8 cellular contexts compared by ENCODE assay signal in genomic region chr16:53434436-53435065, GRCh38. TPM values are rescaled to one million over a fixed set of nuclear protein-coding genes. Genes with fewer than 3 reads are reported as not detected.
DNase-seq lines count a peak whose midpoint lies in the region; ATAC-seq and TF ChIP-seq lines count a peak whose summit lies in the region.

TSS of gene RBL2 (plus strand) at chr16:53434471. CDS start at chr16:53434557, 86 bp downstream.

- peak within 1 kb of the TSS; percentile 96 for H3K27ac Mint-ChIP-seq in chondrocyte (ENCODE audit: unreplicated experiment)

- no peaks in the 10 kb centered on the region for H3K9me3 Mint-ChIP-seq in chondrocyte (ENCODE audit: low read depth)

- peak; percentile 76 for ATAC-seq in HG02763 (IDR thresholded peaks at IDR 0.05; ENCODE audit: unreplicated experiment)
- peak; percentile 89 for ATAC-seq in left colon

- H3K4me1 Mint-ChIP-seq in chondrocyte (ENCODE audit: low read depth), result peaks cover 27% of the 10 kb centered on the region

- DNase-seq in NCI-H524 (lab: John Stamatoyannopoulos, UW), result peak; percentile 47 to 67
- no peak for DNase-seq in NCI-H524 treated with DMSO at 0.1 percent for 48 hours (lab: John Stamatoyannopoulos, UW)
- DNase-seq in NCI-H1930 (lab: John Stamatoyannopoulos, UW), result peak; percentile 28 to 38
- peak; percentile 74 for DNase-seq in activated CD4-positive, alpha-beta T cell treated with anti-CD3 and anti-CD28 coated beads for 1 hour
- DNase-seq in chondrocyte (ENCODE audit: low spot score), result peak; percentile 93
- peak; percentile 29 to 89 for DNase-seq in left colon
- DNase-seq in stimulated activated CD4-positive, alpha-beta T cell treated with anti-CD3 and anti-CD28 coated beads, Interleukin-2, amount 100 ng/mL, for 4 hours (ENCODE audit: low read depth), result peak; percentile 72

- no peaks in the 10 kb centered on the region for H3K36me3 Mint-ChIP-seq in chondrocyte (ENCODE audit: low read depth)

- H3K4me3 Mint-ChIP-seq in chondrocyte (ENCODE audit: unreplicated experiment), result peak within 1 kb of the TSS; percentile 90

- peaks cover 4% of the 10 kb centered on the region for H3K27me3 Mint-ChIP-seq in chondrocyte (ENCODE audit: low read depth)

- intact Hi-C loops in left colon (cut with DNase I, micrococcal nuclease), result no loop called here

- TF ChIP-seq CTCF in chondrocyte (IDR thresholded peaks at IDR 0.05), result no peak

RNA-seq across cellular contexts. Expression of gene RBL2, which starts in this region (rescaled TPM):
- 28.5 to 40.4 TPM (median 29.2 TPM) in 3 replicates for total RNA-seq in chondrocyte
- 10 to 100 TPM; 48.5 to 63.2 TPM for total RNA-seq in left colon
